1 cellular context compared by ENCODE assay signal in the genomic region with DNA sequence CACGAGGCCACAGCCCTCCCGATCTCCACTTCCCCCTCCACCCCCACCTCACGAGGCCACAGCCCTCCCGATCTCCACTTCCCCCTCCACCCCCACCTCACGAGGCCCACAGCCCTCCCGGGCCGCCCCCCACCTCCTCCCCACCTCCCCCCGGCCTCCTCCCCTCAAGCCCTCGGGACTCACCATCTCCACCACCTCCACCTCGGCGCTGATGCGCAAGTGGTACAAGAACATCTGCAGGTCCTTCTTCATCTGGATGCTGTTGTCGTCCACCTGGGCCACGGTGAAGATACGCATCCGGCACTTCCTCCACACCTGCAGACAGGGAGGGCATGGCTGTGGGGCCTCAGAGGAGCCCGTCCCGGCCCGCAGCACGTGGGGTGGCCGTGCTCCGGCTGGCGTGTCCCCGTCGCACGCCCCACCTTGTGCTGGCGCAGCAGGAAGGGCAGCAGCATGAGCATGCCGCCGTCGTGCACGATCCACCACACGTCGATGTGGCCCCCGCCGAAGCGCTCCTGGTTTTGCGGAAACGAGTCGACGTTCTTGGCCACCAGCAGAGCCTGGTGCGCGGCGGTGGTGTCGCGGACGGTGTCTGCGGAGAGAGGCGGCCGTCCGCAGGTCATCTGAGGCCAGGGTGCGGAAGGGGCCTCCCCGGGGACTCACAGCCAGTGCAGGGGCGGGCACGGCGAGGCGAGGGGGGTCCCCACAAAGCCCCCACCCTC.
TF ChIP-seq lines count a peak whose summit lies in the region.

No MANE protein-coding gene starts in this region.

TF ChIP-seq in SK-N-SH, 30 proteins besides CTCF, POLR2A, EP300 and RAD21 (continued from another document):
- TF ChIP-seq USF2 (IDR thresholded peaks at IDR 0.05; ENCODE audit: borderline replicate concordance, low read depth, low read length) (no peak), SMC3 (IDR thresholded peaks at IDR 0.05; ENCODE audit: low read depth, low read length) (no peak), RFX5 (IDR thresholded peaks at IDR 0.05; ENCODE audit: low read length) (no peak), FOXM1 (IDR thresholded peaks at IDR 0.05; ENCODE audit: low read depth) (no peak), ELF1 (IDR thresholded peaks at IDR 0.05) (no peak), GATA2 (CRISPR knock-in tag; IDR thresholded peaks at IDR 0.05) (no peak), JUND (IDR thresholded peaks at IDR 0.05) (no peak), MXI1 (IDR thresholded peaks at IDR 0.05; ENCODE audit: low read depth, low read length) (no peak), RCOR1 (IDR thresholded peaks at IDR 0.05; ENCODE audit: low read length) (no peak), CHD2 (IDR thresholded peaks at IDR 0.05; ENCODE audit: low read length, partially characterized antibody) (no peak), SIN3A (IDR thresholded peaks at IDR 0.05; ENCODE audit: borderline replicate concordance, low read depth, low read length) (no peak)
- TF ChIP-seq, protein P1, sequence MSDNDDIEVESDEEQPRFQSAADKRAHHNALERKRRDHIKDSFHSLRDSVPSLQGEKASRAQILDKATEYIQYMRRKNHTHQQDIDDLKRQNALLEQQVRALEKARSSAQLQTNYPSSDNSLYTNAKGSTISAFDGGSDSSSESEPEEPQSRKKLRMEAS (IDR thresholded peaks at IDR 0.05; ENCODE audit: low read depth): no peak
